ENCODE assay signal across 1 cellular context in genomic region chr2:218389333-218390150, GRCh38.
TF ChIP-seq lines count a peak whose summit lies in the region.

No MANE protein-coding gene starts in this region.

TF ChIP-seq in HepG2, 621 proteins besides CTCF, POLR2A, EP300 and RAD21 (continued from another document and continues in another):
- TF ChIP-seq, protein P1, sequence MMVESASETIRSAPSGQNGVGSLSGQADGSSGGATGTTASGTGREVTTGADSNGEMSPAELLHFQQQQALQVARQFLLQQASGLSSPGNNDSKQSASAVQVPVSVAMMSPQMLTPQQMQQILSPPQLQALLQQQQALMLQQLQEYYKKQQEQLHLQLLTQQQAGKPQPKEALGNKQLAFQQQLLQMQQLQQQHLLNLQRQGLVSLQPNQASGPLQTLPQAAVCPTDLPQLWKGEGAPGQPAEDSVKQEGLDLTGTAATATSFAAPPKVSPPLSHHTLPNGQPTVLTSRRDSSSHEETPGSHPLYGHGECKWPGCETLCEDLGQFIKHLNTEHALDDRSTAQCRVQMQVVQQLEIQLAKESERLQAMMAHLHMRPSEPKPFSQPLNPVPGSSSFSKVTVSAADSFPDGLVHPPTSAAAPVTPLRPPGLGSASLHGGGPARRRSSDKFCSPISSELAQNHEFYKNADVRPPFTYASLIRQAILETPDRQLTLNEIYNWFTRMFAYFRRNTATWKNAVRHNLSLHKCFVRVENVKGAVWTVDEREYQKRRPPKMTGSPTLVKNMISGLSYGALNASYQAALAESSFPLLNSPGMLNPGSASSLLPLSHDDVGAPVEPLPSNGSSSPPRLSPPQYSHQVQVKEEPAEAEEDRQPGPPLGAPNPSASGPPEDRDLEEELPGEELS (CRISPR knock-in tag; IDR thresholded peaks at IDR 0.05): 0 out of 2 replicates have a peak, but pooled peaks have one; percentile 13
- no peak for TF ChIP-seq ZNF737 (CRISPR knock-in tag; IDR thresholded peaks at IDR 0.05; ENCODE audit: borderline replicate concordance)
- no peak for TF ChIP-seq NFRKB (IDR thresholded peaks at IDR 0.05)
- no peak for TF ChIP-seq SOX13 (IDR thresholded peaks at IDR 0.05)
- peak in 1 of 2 experiments; percentile 29; a peak in 1 of 4 replicates for TF ChIP-seq SOX13 (CRISPR knock-in tag; conservative IDR thresholded peaks at IDR 0.05 in 1 of 2, IDR thresholded peaks at IDR 0.05 in 1 of 2)
- TF ChIP-seq PHF5A (CRISPR knock-in tag; IDR thresholded peaks at IDR 0.05; ENCODE audit: low read depth, unreplicated experiment): no peak
- TF ChIP-seq, protein P2, sequence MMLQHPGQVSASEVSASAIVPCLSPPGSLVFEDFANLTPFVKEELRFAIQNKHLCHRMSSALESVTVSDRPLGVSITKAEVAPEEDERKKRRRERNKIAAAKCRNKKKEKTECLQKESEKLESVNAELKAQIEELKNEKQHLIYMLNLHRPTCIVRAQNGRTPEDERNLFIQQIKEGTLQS (CRISPR knock-in tag; IDR thresholded peaks at IDR 0.05): no peak
- no peak for TF ChIP-seq JDP2 (CRISPR knock-in tag; IDR thresholded peaks at IDR 0.05; ENCODE audit: borderline replicate concordance)
- TF ChIP-seq NFYC (CRISPR knock-in tag; IDR thresholded peaks at IDR 0.05): no peak
- TF ChIP-seq ATM (IDR thresholded peaks at IDR 0.05; ENCODE audit: borderline replicate concordance): no peak
- TF ChIP-seq NFATC3 (CRISPR knock-in tag; IDR thresholded peaks at IDR 0.05): no peak
- TF ChIP-seq ZNF616 (CRISPR knock-in tag; IDR thresholded peaks at IDR 0.05; ENCODE audit: low read depth): no peak
- peak; percentile 68 for TF ChIP-seq GATAD2A (CRISPR knock-in tag; IDR thresholded peaks at IDR 0.05)
- TF ChIP-seq, protein P3, sequence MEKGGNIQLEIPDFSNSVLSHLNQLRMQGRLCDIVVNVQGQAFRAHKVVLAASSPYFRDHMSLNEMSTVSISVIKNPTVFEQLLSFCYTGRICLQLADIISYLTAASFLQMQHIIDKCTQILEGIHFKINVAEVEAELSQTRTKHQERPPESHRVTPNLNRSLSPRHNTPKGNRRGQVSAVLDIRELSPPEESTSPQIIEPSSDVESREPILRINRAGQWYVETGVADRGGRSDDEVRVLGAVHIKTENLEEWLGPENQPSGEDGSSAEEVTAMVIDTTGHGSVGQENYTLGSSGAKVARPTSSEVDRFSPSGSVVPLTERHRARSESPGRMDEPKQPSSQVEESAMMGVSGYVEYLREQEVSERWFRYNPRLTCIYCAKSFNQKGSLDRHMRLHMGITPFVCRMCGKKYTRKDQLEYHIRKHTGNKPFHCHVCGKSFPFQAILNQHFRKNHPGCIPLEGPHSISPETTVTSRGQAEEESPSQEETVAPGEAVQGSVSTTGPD (CRISPR knock-in tag; IDR thresholded peaks at IDR 0.05): no peak
- TF ChIP-seq SNAPC2 (CRISPR knock-in tag; IDR thresholded peaks at IDR 0.05): no peak
- no peak for TF ChIP-seq SNAI1 (CRISPR knock-in tag; IDR thresholded peaks at IDR 0.05; ENCODE audit: borderline replicate concordance)
- TF ChIP-seq, protein P4, sequence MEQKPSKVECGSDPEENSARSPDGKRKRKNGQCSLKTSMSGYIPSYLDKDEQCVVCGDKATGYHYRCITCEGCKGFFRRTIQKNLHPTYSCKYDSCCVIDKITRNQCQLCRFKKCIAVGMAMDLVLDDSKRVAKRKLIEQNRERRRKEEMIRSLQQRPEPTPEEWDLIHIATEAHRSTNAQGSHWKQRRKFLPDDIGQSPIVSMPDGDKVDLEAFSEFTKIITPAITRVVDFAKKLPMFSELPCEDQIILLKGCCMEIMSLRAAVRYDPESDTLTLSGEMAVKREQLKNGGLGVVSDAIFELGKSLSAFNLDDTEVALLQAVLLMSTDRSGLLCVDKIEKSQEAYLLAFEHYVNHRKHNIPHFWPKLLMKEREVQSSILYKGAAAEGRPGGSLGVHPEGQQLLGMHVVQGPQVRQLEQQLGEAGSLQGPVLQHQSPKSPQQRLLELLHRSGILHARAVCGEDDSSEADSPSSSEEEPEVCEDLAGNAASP (CRISPR knock-in tag; IDR thresholded peaks at IDR 0.05; ENCODE audit: borderline replicate concordance): no peak
- no peak for TF ChIP-seq ZNF83 (CRISPR knock-in tag; IDR thresholded peaks at IDR 0.05; ENCODE audit: borderline replicate concordance)
- TF ChIP-seq BHLHE40 (IDR thresholded peaks at IDR 0.05; ENCODE audit: low read length): no peak
- no peak for TF ChIP-seq FOXK2 (IDR thresholded peaks at IDR 0.05)
- no peak for TF ChIP-seq ZKSCAN1 (IDR thresholded peaks at IDR 0.05; ENCODE audit: low read length)
- TF ChIP-seq RFX3 (CRISPR knock-in tag; IDR thresholded peaks at IDR 0.05): no peak
- no peak for TF ChIP-seq ZNF572 (CRISPR knock-in tag; IDR thresholded peaks at IDR 0.05)
- TF ChIP-seq, protein P5, sequence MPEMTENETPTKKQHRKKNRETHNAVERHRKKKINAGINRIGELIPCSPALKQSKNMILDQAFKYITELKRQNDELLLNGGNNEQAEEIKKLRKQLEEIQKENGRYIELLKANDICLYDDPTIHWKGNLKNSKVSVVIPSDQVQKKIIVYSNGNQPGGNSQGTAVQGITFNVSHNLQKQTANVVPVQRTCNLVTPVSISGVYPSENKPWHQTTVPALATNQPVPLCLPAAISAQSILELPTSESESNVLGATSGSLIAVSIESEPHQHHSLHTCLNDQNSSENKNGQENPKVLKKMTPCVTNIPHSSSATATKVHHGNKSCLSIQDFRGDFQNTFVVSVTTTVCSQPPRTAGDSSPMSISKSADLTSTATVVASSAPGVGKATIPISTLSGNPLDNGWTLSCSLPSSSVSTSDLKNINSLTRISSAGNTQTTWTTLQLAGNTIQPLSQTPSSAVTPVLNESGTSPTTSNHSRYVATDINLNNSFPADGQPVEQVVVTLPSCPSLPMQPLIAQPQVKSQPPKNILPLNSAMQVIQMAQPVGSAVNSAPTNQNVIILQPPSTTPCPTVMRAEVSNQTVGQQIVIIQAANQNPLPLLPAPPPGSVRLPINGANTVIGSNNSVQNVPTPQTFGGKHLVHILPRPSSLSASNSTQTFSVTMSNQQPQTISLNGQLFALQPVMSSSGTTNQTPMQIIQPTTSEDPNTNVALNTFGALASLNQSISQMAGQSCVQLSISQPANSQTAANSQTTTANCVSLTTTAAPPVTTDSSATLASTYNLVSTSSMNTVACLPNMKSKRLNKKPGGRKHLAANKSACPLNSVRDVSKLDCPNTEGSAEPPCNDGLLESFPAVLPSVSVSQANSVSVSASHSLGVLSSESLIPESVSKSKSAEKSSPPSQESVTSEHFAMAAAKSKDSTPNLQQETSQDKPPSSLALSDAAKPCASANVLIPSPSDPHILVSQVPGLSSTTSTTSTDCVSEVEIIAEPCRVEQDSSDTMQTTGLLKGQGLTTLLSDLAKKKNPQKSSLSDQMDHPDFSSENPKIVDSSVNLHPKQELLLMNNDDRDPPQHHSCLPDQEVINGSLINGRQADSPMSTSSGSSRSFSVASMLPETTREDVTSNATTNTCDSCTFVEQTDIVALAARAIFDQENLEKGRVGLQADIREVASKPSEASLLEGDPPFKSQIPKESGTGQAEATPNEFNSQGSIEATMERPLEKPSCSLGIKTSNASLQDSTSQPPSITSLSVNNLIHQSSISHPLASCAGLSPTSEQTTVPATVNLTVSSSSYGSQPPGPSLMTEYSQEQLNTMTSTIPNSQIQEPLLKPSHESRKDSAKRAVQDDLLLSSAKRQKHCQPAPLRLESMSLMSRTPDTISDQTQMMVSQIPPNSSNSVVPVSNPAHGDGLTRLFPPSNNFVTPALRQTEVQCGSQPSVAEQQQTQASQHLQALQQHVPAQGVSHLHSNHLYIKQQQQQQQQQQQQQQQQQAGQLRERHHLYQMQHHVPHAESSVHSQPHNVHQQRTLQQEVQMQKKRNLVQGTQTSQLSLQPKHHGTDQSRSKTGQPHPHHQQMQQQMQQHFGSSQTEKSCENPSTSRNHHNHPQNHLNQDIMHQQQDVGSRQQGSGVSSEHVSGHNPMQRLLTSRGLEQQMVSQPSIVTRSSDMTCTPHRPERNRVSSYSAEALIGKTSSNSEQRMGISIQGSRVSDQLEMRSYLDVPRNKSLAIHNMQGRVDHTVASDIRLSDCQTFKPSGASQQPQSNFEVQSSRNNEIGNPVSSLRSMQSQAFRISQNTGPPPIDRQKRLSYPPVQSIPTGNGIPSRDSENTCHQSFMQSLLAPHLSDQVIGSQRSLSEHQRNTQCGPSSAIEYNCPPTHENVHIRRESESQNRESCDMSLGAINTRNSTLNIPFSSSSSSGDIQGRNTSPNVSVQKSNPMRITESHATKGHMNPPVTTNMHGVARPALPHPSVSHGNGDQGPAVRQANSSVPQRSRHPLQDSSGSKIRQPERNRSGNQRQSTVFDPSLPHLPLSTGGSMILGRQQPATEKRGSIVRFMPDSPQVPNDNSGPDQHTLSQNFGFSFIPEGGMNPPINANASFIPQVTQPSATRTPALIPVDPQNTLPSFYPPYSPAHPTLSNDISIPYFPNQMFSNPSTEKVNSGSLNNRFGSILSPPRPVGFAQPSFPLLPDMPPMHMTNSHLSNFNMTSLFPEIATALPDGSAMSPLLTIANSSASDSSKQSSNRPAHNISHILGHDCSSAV (CRISPR knock-in tag; IDR thresholded peaks at IDR 0.05; ENCODE audit: borderline replicate concordance): no peak
- TF ChIP-seq RCOR2 (CRISPR knock-in tag; IDR thresholded peaks at IDR 0.05): no peak
- TF ChIP-seq ZNF766 (CRISPR knock-in tag; IDR thresholded peaks at IDR 0.05; ENCODE audit: borderline replicate concordance): no peak
- TF ChIP-seq GABPA (IDR thresholded peaks at IDR 0.05; ENCODE audit: low read depth, low read length): no peak
- 0 out of 2 replicates have a peak, but pooled peaks have one; percentile 37 for TF ChIP-seq GABPA (CRISPR knock-in tag; IDR thresholded peaks at IDR 0.05; ENCODE audit: low read depth)
- no peak for TF ChIP-seq CHCHD3 (CRISPR knock-in tag; IDR thresholded peaks at IDR 0.05)
- no peak for TF ChIP-seq SP2 (CRISPR knock-in tag; IDR thresholded peaks at IDR 0.05)
- no peak for TF ChIP-seq SNRNP70 (IDR thresholded peaks at IDR 0.05; ENCODE audit: low read depth, low read length)
- no peak for TF ChIP-seq GPN1 (CRISPR knock-in tag; IDR thresholded peaks at IDR 0.05; ENCODE audit: borderline replicate concordance)
- no peak for TF ChIP-seq PRMT3 (CRISPR knock-in tag; IDR thresholded peaks at IDR 0.05; ENCODE audit: borderline replicate concordance, low read depth)
- no peak for TF ChIP-seq ZNF282 (IDR thresholded peaks at IDR 0.05; ENCODE audit: partially characterized antibody)
- TF ChIP-seq ZNF749 (CRISPR knock-in tag; IDR thresholded peaks at IDR 0.05; ENCODE audit: borderline replicate concordance): no peak
- TF ChIP-seq PPARG (CRISPR knock-in tag; conservative IDR thresholded peaks at IDR 0.05): 0 out of 2 replicates have a peak, but pooled peaks have one; percentile 36
- TF ChIP-seq REPIN1 (CRISPR knock-in tag; IDR thresholded peaks at IDR 0.05; ENCODE audit: borderline replicate concordance, low read depth): no peak
- no peak for TF ChIP-seq ZNF484 (CRISPR knock-in tag; IDR thresholded peaks at IDR 0.05; ENCODE audit: borderline replicate concordance, low read depth)
- TF ChIP-seq KLF15 (CRISPR knock-in tag; IDR thresholded peaks at IDR 0.05; ENCODE audit: borderline replicate concordance): no peak
- TF ChIP-seq ZNF747 (CRISPR knock-in tag; IDR thresholded peaks at IDR 0.05; ENCODE audit: borderline replicate concordance): peak; percentile 46; the same call in 1 of the 2 replicates
- TF ChIP-seq ELF1 (CRISPR knock-in tag; IDR thresholded peaks at IDR 0.05): peak; percentile 82
- TF ChIP-seq ZNF790 (CRISPR knock-in tag; IDR thresholded peaks at IDR 0.05; ENCODE audit: borderline replicate concordance): no peak; the same call in 1 of the 2 replicates
- TF ChIP-seq, protein P6, sequence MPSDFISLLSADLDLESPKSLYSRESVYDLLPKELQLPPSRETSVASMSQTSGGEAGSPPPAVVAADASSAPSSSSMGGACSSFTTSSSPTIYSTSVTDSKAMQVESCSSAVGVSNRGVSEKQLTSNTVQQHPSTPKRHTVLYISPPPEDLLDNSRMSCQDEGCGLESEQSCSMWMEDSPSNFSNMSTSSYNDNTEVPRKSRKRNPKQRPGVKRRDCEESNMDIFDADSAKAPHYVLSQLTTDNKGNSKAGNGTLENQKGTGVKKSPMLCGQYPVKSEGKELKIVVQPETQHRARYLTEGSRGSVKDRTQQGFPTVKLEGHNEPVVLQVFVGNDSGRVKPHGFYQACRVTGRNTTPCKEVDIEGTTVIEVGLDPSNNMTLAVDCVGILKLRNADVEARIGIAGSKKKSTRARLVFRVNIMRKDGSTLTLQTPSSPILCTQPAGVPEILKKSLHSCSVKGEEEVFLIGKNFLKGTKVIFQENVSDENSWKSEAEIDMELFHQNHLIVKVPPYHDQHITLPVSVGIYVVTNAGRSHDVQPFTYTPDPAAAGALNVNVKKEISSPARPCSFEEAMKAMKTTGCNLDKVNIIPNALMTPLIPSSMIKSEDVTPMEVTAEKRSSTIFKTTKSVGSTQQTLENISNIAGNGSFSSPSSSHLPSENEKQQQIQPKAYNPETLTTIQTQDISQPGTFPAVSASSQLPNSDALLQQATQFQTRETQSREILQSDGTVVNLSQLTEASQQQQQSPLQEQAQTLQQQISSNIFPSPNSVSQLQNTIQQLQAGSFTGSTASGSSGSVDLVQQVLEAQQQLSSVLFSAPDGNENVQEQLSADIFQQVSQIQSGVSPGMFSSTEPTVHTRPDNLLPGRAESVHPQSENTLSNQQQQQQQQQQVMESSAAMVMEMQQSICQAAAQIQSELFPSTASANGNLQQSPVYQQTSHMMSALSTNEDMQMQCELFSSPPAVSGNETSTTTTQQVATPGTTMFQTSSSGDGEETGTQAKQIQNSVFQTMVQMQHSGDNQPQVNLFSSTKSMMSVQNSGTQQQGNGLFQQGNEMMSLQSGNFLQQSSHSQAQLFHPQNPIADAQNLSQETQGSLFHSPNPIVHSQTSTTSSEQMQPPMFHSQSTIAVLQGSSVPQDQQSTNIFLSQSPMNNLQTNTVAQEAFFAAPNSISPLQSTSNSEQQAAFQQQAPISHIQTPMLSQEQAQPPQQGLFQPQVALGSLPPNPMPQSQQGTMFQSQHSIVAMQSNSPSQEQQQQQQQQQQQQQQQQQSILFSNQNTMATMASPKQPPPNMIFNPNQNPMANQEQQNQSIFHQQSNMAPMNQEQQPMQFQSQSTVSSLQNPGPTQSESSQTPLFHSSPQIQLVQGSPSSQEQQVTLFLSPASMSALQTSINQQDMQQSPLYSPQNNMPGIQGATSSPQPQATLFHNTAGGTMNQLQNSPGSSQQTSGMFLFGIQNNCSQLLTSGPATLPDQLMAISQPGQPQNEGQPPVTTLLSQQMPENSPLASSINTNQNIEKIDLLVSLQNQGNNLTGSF (CRISPR knock-in tag; IDR thresholded peaks at IDR 0.05): no peak
- TF ChIP-seq TMF1 (CRISPR knock-in tag; IDR thresholded peaks at IDR 0.05; ENCODE audit: low read depth): no peak
- no peak for TF ChIP-seq SIN3B (IDR thresholded peaks at IDR 0.05; ENCODE audit: low read length)
- TF ChIP-seq ONECUT2 (CRISPR knock-in tag; IDR thresholded peaks at IDR 0.05): no peak
- no peak for TF ChIP-seq TCF12 (IDR thresholded peaks at IDR 0.05)
- TF ChIP-seq TCF12 (CRISPR knock-in tag; IDR thresholded peaks at IDR 0.05): no peak
- no peak for TF ChIP-seq SMARCE1 (IDR thresholded peaks at IDR 0.05; ENCODE audit: borderline replicate concordance)
- TF ChIP-seq ZSCAN9 (CRISPR knock-in tag; IDR thresholded peaks at IDR 0.05; ENCODE audit: borderline replicate concordance): no peak
